ENCODE assay signal across 13 cellular contexts in genomic region chr2:128381001-128381938, GRCh38.
A peak's percentile ranks its signal among the peaks of the same experiment; 100 is the strongest.
DNase-seq lines count a peak whose midpoint lies in the region; ATAC-seq and TF ChIP-seq lines count a peak whose summit lies in the region.
"Had no signal": no experiment of that assay in that cellular context is flagged by ENCODE, and none has a peak within 500 bp of the region (broad histone marks: within the 10 kb centered on the region; RNA-seq: fewer than 3 reads in every experiment).

No MANE protein-coding gene starts in this region.

- H3K36me3 ChIP-seq in Peyer's patch (no peaks in the 10 kb centered on the region), lower lobe of right lung (no peaks in the 10 kb centered on the region)
- H3K36me3 ChIP-seq: adrenal gland had no signal

- no peaks in the 10 kb centered on the region for H3K4me1 Mint-ChIP-seq in CD14-positive monocyte
- peaks cover 0 to 4% (median 3%) of the 10 kb centered on the region in 3 donors for H3K4me1 Mint-ChIP-seq in T-cell

- POLR2A ChIA-PET in T-cell (lab: Charles Lee), result no interaction called here

- TF ChIP-seq CTCF in CD14-positive monocyte (IDR thresholded peaks at IDR 0.05) (no peak), Peyer's patch (IDR thresholded peaks at IDR 0.05) (no peak), lower lobe of right lung (IDR thresholded peaks at IDR 0.05) (no peak)

- no peak overlapping the region for H3K4me3 ChIP-seq in Peyer's patch
- no peak overlapping the region for H3K4me3 ChIP-seq in lower lobe of right lung
- H3K4me3 ChIP-seq: adrenal gland had no signal

- peaks cover 2 to 3% (median 3%) of the 10 kb centered on the region in 3 donors for H3K27me3 Mint-ChIP-seq in CD14-positive monocyte (ENCODE audit: low read depth in 3 of 3)
- peaks cover 0 to 3% of the 10 kb centered on the region in 2 donors for H3K27me3 Mint-ChIP-seq in T-cell

- no peak for TF ChIP-seq POLR2A in Peyer's patch (IDR thresholded peaks at IDR 0.05)

- ATAC-seq in lower lobe of right lung, result no peak
- no peak for ATAC-seq in T-cell (replicated peaks in 1 of 4)
- no peak for ATAC-seq in GM18519 (IDR thresholded peaks at IDR 0.05; ENCODE audit: low FRiP score, unreplicated experiment)
- ATAC-seq: naive thymus-derived CD8-positive, alpha-beta T cell had no signal

- H3K9me3 ChIP-seq in Peyer's patch (no peaks in the 10 kb centered on the region), lower lobe of right lung (no peaks in the 10 kb centered on the region)
- H3K9me3 ChIP-seq: adrenal gland had no signal

- intact Hi-C loops in CD14-positive monocyte (cut with micrococcal nuclease), result no loop called here
- intact Hi-C loops in lower lobe of right lung (cut with DNase I), result no loop called here

- H3K27ac Mint-ChIP-seq in CD14-positive monocyte, result no peak overlapping the region
- no peak overlapping the region for H3K27ac Mint-ChIP-seq in T-cell
- H3K27ac Mint-ChIP-seq: activated CD4-positive, alpha-beta memory T cell treated with anti-CD3 and anti-CD28 coated beads for 36 hours had no signal

- H3K27ac ChIP-seq in Peyer's patch (peak overlapping the region in 1 of 4 donors; percentile 76), lower lobe of right lung (peak overlapping the region; percentile 79), substantia nigra (ENCODE audit: low read depth, low read length, poor library complexity, severe bottlenecking) (no peak overlapping the region)
- H3K27ac ChIP-seq: HL-60 had no signal

- H3K36me3 Mint-ChIP-seq in CD14-positive monocyte (no peaks in the 10 kb centered on the region), T-cell (no peaks in the 10 kb centered on the region)
- H3K36me3 Mint-ChIP-seq: activated CD4-positive, alpha-beta memory T cell treated with anti-CD3 and anti-CD28 coated beads for 36 hours; naive thymus-derived CD8-positive, alpha-beta T cell had no signal

- H3K4me3 Mint-ChIP-seq in CD14-positive monocyte, result no peak overlapping the region
- no peak overlapping the region for H3K4me3 Mint-ChIP-seq in T-cell
- H3K4me3 Mint-ChIP-seq: activated CD4-positive, alpha-beta memory T cell treated with anti-CD3 and anti-CD28 coated beads for 36 hours; naive thymus-derived CD8-positive, alpha-beta T cell had no signal

- CTCF ChIA-PET in T-cell (lab: Charles Lee), result interaction anchor here in 1 of 2 donors (0.7 kb wide), 1 partner anchor 9 kb away, joined by 3 read pairs; no protein-coding TSS in a partner anchor

- DNase-seq in CD14-positive monocyte (ENCODE audit: low spot score) (peak; percentile 22), MV-4-11 (lab: John Stamatoyannopoulos, UW) (peak; percentile 12), Peyer's patch (peak in 2 of 3 donors; percentile 40 to 48), lower lobe of right lung (peak; percentile 54), T-cell (no peak), SHP77 (lab: John Stamatoyannopoulos, UW) (no peak), substantia nigra (lab: John Stamatoyannopoulos, UW) (no peak)
- DNase-seq: activated CD4-positive, alpha-beta memory T cell treated with anti-CD3 and anti-CD28 coated beads for 36 hours; NCI-H1048 had no signal

- H3K27me3 ChIP-seq in Peyer's patch (no peaks in the 10 kb centered on the region), lower lobe of right lung (ENCODE audit: low read depth) (no peaks in the 10 kb centered on the region)
- H3K27me3 ChIP-seq: adrenal gland had no signal

- H3K9me3 Mint-ChIP-seq in CD14-positive monocyte (peaks cover 0 to 4% (median 3%) of the 10 kb centered on the region in 7 donors), T-cell (no peaks in the 10 kb centered on the region)
- H3K9me3 Mint-ChIP-seq: activated CD4-positive, alpha-beta memory T cell treated with anti-CD3 and anti-CD28 coated beads for 36 hours; naive thymus-derived CD8-positive, alpha-beta T cell had no signal

- peaks cover 0 to 22% (median 0%) of the 10 kb centered on the region in 4 donors for H3K4me1 ChIP-seq in Peyer's patch
- H3K4me1 ChIP-seq in lower lobe of right lung, result peaks cover 51% of the 10 kb centered on the region
- H3K4me1 ChIP-seq: adrenal gland had no signal

Comparison
In these comparisons a context has a peak if more than half of its experiments do, and no peak if none do; other contexts are left out.
1. DNase-seq: peak in CD14-positive monocyte (single experiment), MV-4-11 (single experiment), Peyer's patch (2 of 3) and lower lobe of right lung (single experiment); none in T-cell (0 of 34), SHP77 (0 of 2) and substantia nigra (0 of 49).